10 cellular contexts compared by ENCODE assay signal in the genomic region with DNA sequence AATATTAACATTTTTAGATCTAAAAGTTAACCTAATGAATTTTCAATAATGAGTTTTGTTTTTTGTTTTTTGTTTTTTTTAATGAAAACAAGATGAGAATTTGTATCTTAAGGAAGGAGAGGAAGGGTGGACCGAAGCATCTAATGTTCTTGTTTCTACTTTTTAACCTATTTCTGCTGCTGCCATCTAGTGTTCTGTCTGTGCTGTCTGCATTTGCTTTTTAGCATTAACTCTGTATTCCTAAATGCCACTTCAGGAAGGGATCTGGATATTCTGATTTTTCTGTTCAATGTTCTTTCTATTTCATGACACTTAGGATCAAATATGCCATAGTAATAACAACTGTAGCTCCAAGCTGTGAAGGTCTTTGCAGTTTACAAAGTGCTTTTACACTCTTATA.
DNase-seq lines count a peak whose midpoint lies in the region; ATAC-seq, FAIRE-seq and TF ChIP-seq lines count a peak whose summit lies in the region.
"Had no signal": no experiment of that assay in that cellular context is flagged by ENCODE, and none has a peak within 500 bp of the region (broad histone marks: within the 10 kb centered on the region; RNA-seq: fewer than 3 reads in every experiment).

No MANE protein-coding gene starts in this region.

- TF ChIP-seq POLR2A in uterus (IDR thresholded peaks at IDR 0.05), result no peak
- TF ChIP-seq POLR2A in H54 (IDR thresholded peaks at IDR 0.05; ENCODE audit: low read depth, low read length), result no peak

- TF ChIP-seq CTCF in MM.1S (IDR thresholded peaks at IDR 0.05; ENCODE audit: low read length), result peak; percentile 40
- TF ChIP-seq CTCF in uterus (IDR thresholded peaks at IDR 0.05), result no peak

- H3K4me1 ChIP-seq in MM.1S (ENCODE audit: low read length) (no peaks in the 10 kb centered on the region), uterus (no peaks in the 10 kb centered on the region)

- H3K27ac ChIP-seq in MM.1S (ENCODE audit: low read length) (no peak overlapping the region), uterus (no peak overlapping the region)

- H3K4me1 Mint-ChIP-seq in activated naive CD4-positive, alpha-beta T cell treated with anti-CD3 and anti-CD28 coated beads, Interleukin-2, amount 10 ng/mL, durations not matched to agents 7 days and 5 days, result no peaks in the 10 kb centered on the region

- no peaks in the 10 kb centered on the region for H3K27me3 ChIP-seq in MM.1S (replicated peaks; ENCODE audit: insufficient read depth, low read length)
- H3K27me3 ChIP-seq in uterus, result no peaks in the 10 kb centered on the region

- no peaks in the 10 kb centered on the region for H3K27me3 Mint-ChIP-seq in activated naive CD4-positive, alpha-beta T cell treated with anti-CD3 and anti-CD28 coated beads, Interleukin-2, amount 10 ng/mL, durations not matched to agents 7 days and 5 days

- no peaks in the 10 kb centered on the region for H3K36me3 ChIP-seq in MM.1S (replicated peaks; ENCODE audit: insufficient read depth, low read length)
- H3K36me3 ChIP-seq in uterus, result no peaks in the 10 kb centered on the region

- H3K9me3 Mint-ChIP-seq in activated naive CD4-positive, alpha-beta T cell treated with anti-CD3 and anti-CD28 coated beads, Interleukin-2, amount 10 ng/mL, durations not matched to agents 7 days and 5 days, result no peaks in the 10 kb centered on the region

- H3K9me2 ChIP-seq in MM.1S (replicated peaks; ENCODE audit: insufficient read depth, low read length), result no peaks in the 10 kb centered on the region

- H3K9ac ChIP-seq in MM.1S (ENCODE audit: low read length), result no peak overlapping the region

- H3K9me3 ChIP-seq in MM.1S (replicated peaks; ENCODE audit: insufficient read depth, low read length) (no peaks in the 10 kb centered on the region), uterus (no peaks in the 10 kb centered on the region)

- H3K79me2 ChIP-seq in MM.1S (ENCODE audit: low read length), result no peaks in the 10 kb centered on the region

- CTCF ChIA-PET in activated naive CD4-positive, alpha-beta T cell treated with anti-CD3 and anti-CD28 coated beads, Interleukin-2, amount 10 ng/mL, durations not matched to agents 7 days and 5 days (lab: Charles Lee), result no interaction called here

- no peaks in the 10 kb centered on the region for H3K36me3 Mint-ChIP-seq in activated naive CD4-positive, alpha-beta T cell treated with anti-CD3 and anti-CD28 coated beads, Interleukin-2, amount 10 ng/mL, durations not matched to agents 7 days and 5 days

- ATAC-seq in stimulated activated naive CD8-positive, alpha-beta T cell treated with anti-CD3 and anti-CD28 coated beads, Interleukin-15, Interleukin-2, amounts not matched to agents 100 U/mL and 50 U/mL, for 24 hours, result no peak
- ATAC-seq: left lobe of liver had no signal

- no peak overlapping the region for H3K4me3 ChIP-seq in MM.1S (ENCODE audit: low read length)
- no peak overlapping the region for H3K4me3 ChIP-seq in uterus

- H3K27ac Mint-ChIP-seq in activated naive CD4-positive, alpha-beta T cell treated with anti-CD3 and anti-CD28 coated beads, Interleukin-2, amount 10 ng/mL, durations not matched to agents 7 days and 5 days, result no peak overlapping the region

- FAIRE-seq in H54 (lab: Jason Lieb, UNC), result no peak

- intact Hi-C loops in uterus (cut with DNase I; ENCODE audit: low total_unique reads), result no loop called here

- no peaks in the 10 kb centered on the region for H3F3A ChIP-seq in MM.1S (ENCODE audit: insufficient read depth, low read length)

- DNase-seq in EL, result peak; percentile 0
- DNase-seq in MM.1S, result no peak
- peak; percentile 0 for DNase-seq in cerebellar cortex (ENCODE audit: low spot score)
- peak; percentile 6 for DNase-seq in myocyte (ENCODE audit: low read depth)
- no peak for DNase-seq in activated naive CD4-positive, alpha-beta T cell treated with anti-CD3 and anti-CD28 coated beads, Interleukin-2, amount 10 ng/mL, durations not matched to agents 7 days and 5 days
- DNase-seq in uterus, result no peak
- DNase-seq in H54 (ENCODE audit: insufficient read length, low spot score), result no peak
- DNase-seq in stimulated activated naive CD8-positive, alpha-beta T cell treated with anti-CD3 and anti-CD28 coated beads, Interleukin-15, Interleukin-2, amounts not matched to agents 100 U/mL and 50 U/mL, for 24 hours, result no peak
- DNase-seq: amniotic stem cell had no signal

- H2AFZ ChIP-seq in MM.1S (ENCODE audit: low read length), result no peak overlapping the region

- H3K4me2 ChIP-seq in MM.1S (ENCODE audit: low read depth, low read length), result no peak overlapping the region

- H4K20me1 ChIP-seq in MM.1S (ENCODE audit: insufficient read depth, low read length), result no peaks in the 10 kb centered on the region

- no peak overlapping the region for H3K4me3 Mint-ChIP-seq in activated naive CD4-positive, alpha-beta T cell treated with anti-CD3 and anti-CD28 coated beads, Interleukin-2, amount 10 ng/mL, durations not matched to agents 7 days and 5 days

Comparison
In these comparisons a context has a peak if more than half of its experiments do, and no peak if none do; other contexts are left out.
1. DNase-seq: peak in EL (single experiment), cerebellar cortex (single experiment) and myocyte (single experiment); none in MM.1S (single experiment), activated naive CD4-positive, alpha-beta T cell treated with anti-CD3 and anti-CD28 coated beads, Interleukin-2, amount 10 ng/mL, durations not matched to agents 7 days and 5 days (single experiment), uterus (0 of 2), H54 (single experiment) and stimulated activated naive CD8-positive, alpha-beta T cell treated with anti-CD3 and anti-CD28 coated beads, Interleukin-15, Interleukin-2, amounts not matched to agents 100 U/mL and 50 U/mL, for 24 hours (single experiment).